In the genomic region with DNA sequence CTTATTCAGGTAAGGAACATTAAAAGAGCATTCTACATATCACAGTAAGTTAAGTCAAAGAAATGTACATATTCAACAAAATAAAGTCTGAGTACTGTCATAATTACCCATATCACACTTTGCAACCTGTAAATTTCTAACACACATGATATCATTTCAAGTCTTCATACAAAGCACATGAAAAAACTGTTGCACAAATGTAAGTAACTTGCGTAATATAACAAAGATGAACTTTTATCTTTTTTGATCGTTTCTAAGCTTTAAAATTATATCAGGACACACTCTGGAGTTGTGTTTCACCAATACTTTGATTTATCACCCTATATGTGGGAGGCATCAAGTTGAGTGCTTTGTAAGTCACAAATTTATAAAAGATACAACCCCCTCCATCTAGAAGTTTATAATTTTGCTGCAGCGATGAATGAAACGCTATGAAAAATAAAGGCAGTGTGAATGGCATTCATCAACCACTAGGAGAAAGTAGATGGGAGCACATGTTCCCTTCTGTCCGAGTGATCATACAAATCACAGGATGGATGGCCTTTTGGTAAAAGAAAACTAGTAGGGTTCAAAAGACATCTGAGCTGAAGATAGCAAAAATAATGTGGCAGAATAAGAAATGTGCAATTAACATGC, we compare ENCODE assay signal across 21 cellular contexts.
"Had no signal": no experiment of that assay in that cellular context is flagged by ENCODE, and none has a peak within 500 bp of the region (broad histone marks: within the 10 kb centered on the region; RNA-seq: fewer than 3 reads in every experiment).

No MANE protein-coding gene starts in this region.

- H3K36me3 ChIP-seq: cardiac muscle cell had no signal

- H3K4me3 Mint-ChIP-seq: activated CD4-positive, alpha-beta memory T cell treated with anti-CD3 and anti-CD28 coated beads for 36 hours; activated CD4-positive, alpha-beta T cell treated with anti-CD3 and anti-CD28 coated beads, Interleukin-2, amount 10 ng/mL, durations not matched to agents 7 days and 5 days; activated naive CD4-positive, alpha-beta T cell treated with anti-CD3 and anti-CD28 coated beads, Interleukin-2, amount 10 ng/mL, durations not matched to agents 7 days and 5 days; activated naive CD8-positive, alpha-beta T cell treated with anti-CD3 and anti-CD28 coated beads for 36 hours; T-helper 1 cell treated with Interleukin-12 subunit alpha and Interleukin-12 subunit beta and Interleukin-4 antibody, amounts not matched to agents 30 μg/mL and 1 μg/mL, for 36 hours had no signal

- H3K9me3 Mint-ChIP-seq: activated CD4-positive, alpha-beta memory T cell treated with anti-CD3 and anti-CD28 coated beads for 36 hours; activated CD4-positive, alpha-beta T cell treated with anti-CD3 and anti-CD28 coated beads, Interleukin-2, amount 10 ng/mL, durations not matched to agents 7 days and 5 days; activated naive CD4-positive, alpha-beta T cell treated with anti-CD3 and anti-CD28 coated beads, Interleukin-2, amount 10 ng/mL, durations not matched to agents 7 days and 5 days; activated T-helper 2 cell treated with anti-CD3 and anti-CD28 coated beads, Interferon-gamma antibody, Interleukin-2, Interleukin-4, amounts not matched to agents 10 μg/mL and 5 μg/mL and 100 μg/mL, durations not matched to agents 14 hours and 24 hours and 36 hours; T-helper 1 cell treated with Interleukin-12 subunit alpha and Interleukin-12 subunit beta and Interleukin-4 antibody, amounts not matched to agents 30 μg/mL and 1 μg/mL, for 36 hours had no signal

- H3K27me3 Mint-ChIP-seq: activated CD4-positive, alpha-beta memory T cell treated with anti-CD3 and anti-CD28 coated beads for 36 hours; activated CD4-positive, alpha-beta T cell treated with anti-CD3 and anti-CD28 coated beads, Interleukin-2, amount 10 ng/mL, durations not matched to agents 7 days and 5 days; activated naive CD4-positive, alpha-beta T cell treated with anti-CD3 and anti-CD28 coated beads, Interleukin-2, amount 10 ng/mL, durations not matched to agents 7 days and 5 days; activated naive CD8-positive, alpha-beta T cell treated with anti-CD3 and anti-CD28 coated beads for 36 hours had no signal

- H3K27ac Mint-ChIP-seq: activated CD4-positive, alpha-beta memory T cell treated with anti-CD3 and anti-CD28 coated beads for 36 hours; activated CD4-positive, alpha-beta T cell treated with anti-CD3 and anti-CD28 coated beads, Interleukin-2, amount 10 ng/mL, durations not matched to agents 7 days and 5 days; activated naive CD4-positive, alpha-beta T cell treated with anti-CD3 and anti-CD28 coated beads, Interleukin-2, amount 10 ng/mL, durations not matched to agents 7 days and 5 days; activated T-helper 2 cell treated with anti-CD3 and anti-CD28 coated beads, Interferon-gamma antibody, Interleukin-2, Interleukin-4, amounts not matched to agents 10 μg/mL and 5 μg/mL and 100 μg/mL, durations not matched to agents 14 hours and 24 hours and 36 hours; T-helper 1 cell treated with Interleukin-12 subunit alpha and Interleukin-12 subunit beta and Interleukin-4 antibody, amounts not matched to agents 30 μg/mL and 1 μg/mL, for 36 hours had no signal

- H3K27ac ChIP-seq: brain microvascular endothelial cell, cardiac muscle cell had no signal

- DNase-seq: activated CD4-positive, alpha-beta memory T cell treated with anti-CD3 and anti-CD28 coated beads for 36 hours; activated CD4-positive, alpha-beta T cell treated with anti-CD3 and anti-CD28 coated beads, Interleukin-2, amount 10 ng/mL, durations not matched to agents 7 days and 5 days; activated CD4-positive, CD25-positive, alpha-beta regulatory T cell; activated gamma-delta T cell treated with Interleukin-2 at 50 U/mL for 16 hours; activated naive CD4-positive, alpha-beta T cell treated with anti-CD3 and anti-CD28 coated beads, Interleukin-2, amount 10 ng/mL, durations not matched to agents 7 days and 5 days; activated naive CD8-positive, alpha-beta T cell treated with anti-CD3 and anti-CD28 coated beads for 36 hours; activated T-cell treated with anti-CD3 and anti-CD28 coated beads for 4 hours; activated T-cell treated with anti-CD3 and anti-CD28 coated beads, Interleukin-2, amount 50 U/mL, for 48 hours; brain microvascular endothelial cell; KG1; NCI-H1048; NCI-H1930; NCI-H2107; NCI-H345; NCI-H510A; NK-92 treated with Interleukin-12 subunit alpha and Interleukin-12 subunit beta, amount 100 ng/mL, for 24 hours; OCI-M1; SHP77 treated with DMSO at 0.1 percent for 48 hours had no signal

- H3K27me3 ChIP-seq: brain microvascular endothelial cell, cardiac muscle cell had no signal

- H3K4me3 ChIP-seq: cardiac muscle cell had no signal
